ENCODE assay signal across 7 cellular contexts in genomic region chr20:4327956-4328355, GRCh38.
"Had no signal": no experiment of that assay in that cellular context is flagged by ENCODE, and none has a peak within 500 bp of the region (broad histone marks: within the 10 kb centered on the region; RNA-seq: fewer than 3 reads in every experiment).

No MANE protein-coding gene starts in this region.

- H3K27ac ChIP-seq: GM23248, HL-60 had no signal

- H3K9ac ChIP-seq: GM23248 had no signal

- H3K4me3 ChIP-seq: GM23248, HAP-1 had no signal

- DNase-seq: GOT3, H7, HFFc6 had no signal

- H3K9me3 Mint-ChIP-seq: HFFc6, IgD-negative memory B cell had no signal

- H3K4me1 ChIP-seq: HAP-1 had no signal

- H3K36me3 ChIP-seq: HAP-1 had no signal

- H3K27ac Mint-ChIP-seq: HFFc6, IgD-negative memory B cell had no signal

- H3K4me3 Mint-ChIP-seq: HFFc6, IgD-negative memory B cell had no signal

- H3K36me3 Mint-ChIP-seq: IgD-negative memory B cell had no signal

- H3K9me3 ChIP-seq: HAP-1 had no signal
